ENCODE assay signal across 30 cellular contexts in the genomic region with DNA sequence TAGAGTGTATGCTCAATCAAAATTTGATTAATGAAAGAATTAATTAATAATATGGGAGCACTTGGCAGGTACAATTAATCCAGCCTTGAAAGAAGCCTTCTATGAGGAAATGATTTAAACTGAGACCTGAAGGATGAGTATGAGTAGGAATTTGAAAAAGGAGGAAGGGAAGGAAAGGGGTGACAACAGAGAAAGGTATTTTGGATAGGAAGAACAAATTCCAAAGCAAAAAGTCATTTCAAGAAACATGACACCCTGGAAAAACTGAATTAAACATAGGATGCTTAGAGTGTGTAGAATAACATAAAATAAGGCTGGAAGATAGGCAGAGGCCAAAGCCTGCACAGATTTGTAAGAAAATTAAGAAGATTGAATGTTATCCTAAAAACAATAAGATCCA. TPM values are rescaled to one million over a fixed set of nuclear protein-coding genes. Genes with fewer than 3 reads are reported as not detected.
DNase-seq lines count a peak whose midpoint lies in the region; ATAC-seq and TF ChIP-seq lines count a peak whose summit lies in the region.
"Had no signal": no experiment of that assay in that cellular context is flagged by ENCODE, and none has a peak within 500 bp of the region (broad histone marks: within the 10 kb centered on the region; RNA-seq: fewer than 3 reads in every experiment).

No MANE protein-coding gene starts in this region.

- no peaks in the 10 kb centered on the region for H3K27me3 ChIP-seq in foreskin keratinocyte
- H3K27me3 ChIP-seq: MG63 had no signal

- intact Hi-C loops in activated CD4-positive, alpha-beta T cell treated with anti-CD3 and anti-CD28 coated beads, Interleukin-2, amount 10 ng/mL, durations not matched to agents 24 days and 14 days (cut with micrococcal nuclease): no loop called here

- no peaks in the 10 kb centered on the region for H3K27me3 Mint-ChIP-seq in activated CD4-positive, alpha-beta T cell treated with anti-CD3 and anti-CD28 coated beads, Interleukin-2, amount 10 ng/mL, durations not matched to agents 24 days and 14 days
- H3K27me3 Mint-ChIP-seq in activated CD4-positive, alpha-beta T cell treated with anti-CD3 and anti-CD28 coated beads, Interleukin-2, amount 10 ng/mL, durations not matched to agents 7 days and 5 days: peaks cover 4% of the 10 kb centered on the region
- H3K27me3 Mint-ChIP-seq: activated CD4-positive, alpha-beta memory T cell treated with anti-CD3 and anti-CD28 coated beads, Interleukin-2, amount 10 ng/mL, durations not matched to agents 7 days and 5 days; activated naive CD8-positive, alpha-beta T cell treated with anti-CD3 and anti-CD28 coated beads, Interleukin-2, amount 50 U/mL, for 24 hours had no signal

- H3K4me1 Mint-ChIP-seq in activated CD4-positive, alpha-beta T cell treated with anti-CD3 and anti-CD28 coated beads, Interleukin-2, amount 10 ng/mL, durations not matched to agents 24 days and 14 days: no peaks in the 10 kb centered on the region
- H3K4me1 Mint-ChIP-seq in activated CD4-positive, alpha-beta T cell treated with anti-CD3 and anti-CD28 coated beads, Interleukin-2, amount 10 ng/mL, durations not matched to agents 7 days and 5 days: no peaks in the 10 kb centered on the region
- H3K4me1 Mint-ChIP-seq: activated CD4-positive, alpha-beta memory T cell treated with anti-CD3 and anti-CD28 coated beads, Interleukin-2, amount 10 ng/mL, durations not matched to agents 7 days and 5 days; activated naive CD8-positive, alpha-beta T cell treated with anti-CD3 and anti-CD28 coated beads, Interleukin-2, amount 50 U/mL, for 24 hours; CD4-positive, alpha-beta memory T cell; IgD-negative memory B cell; stimulated activated effector memory CD8-positive, alpha-beta T cell treated with anti-CD3 and anti-CD28 coated beads, Interleukin-12 subunit alpha, Interleukin-12 subunit beta, amount 100 ng/mL, for 72 hours had no signal

- TF ChIP-seq CTCF in astrocyte of the cerebellum (IDR thresholded peaks at IDR 0.05; ENCODE audit: low read depth, low read length, missing control alignments): no peak
- no peak for TF ChIP-seq CTCF in foreskin keratinocyte (conservative IDR thresholded peaks at IDR 0.05)

- no peak overlapping the region for H3K27ac Mint-ChIP-seq in activated CD4-positive, alpha-beta T cell treated with anti-CD3 and anti-CD28 coated beads, Interleukin-2, amount 10 ng/mL, durations not matched to agents 24 days and 14 days
- no peak overlapping the region for H3K27ac Mint-ChIP-seq in activated CD4-positive, alpha-beta T cell treated with anti-CD3 and anti-CD28 coated beads, Interleukin-2, amount 10 ng/mL, durations not matched to agents 7 days and 5 days
- H3K27ac Mint-ChIP-seq: activated CD4-positive, alpha-beta memory T cell treated with anti-CD3 and anti-CD28 coated beads, Interleukin-2, amount 10 ng/mL, durations not matched to agents 7 days and 5 days; activated naive CD8-positive, alpha-beta T cell treated with anti-CD3 and anti-CD28 coated beads, Interleukin-2, amount 50 U/mL, for 24 hours; CD4-positive, alpha-beta memory T cell; IgD-negative memory B cell; stimulated activated effector memory CD8-positive, alpha-beta T cell treated with anti-CD3 and anti-CD28 coated beads, Interleukin-12 subunit alpha, Interleukin-12 subunit beta, amount 100 ng/mL, for 72 hours had no signal

- peak overlapping the region; percentile 41 for H3K27ac ChIP-seq in foreskin keratinocyte
- H3K27ac ChIP-seq: neutrophil, skin epidermis had no signal

- no peaks in the 10 kb centered on the region for H3K9me3 Mint-ChIP-seq in activated CD4-positive, alpha-beta T cell treated with anti-CD3 and anti-CD28 coated beads, Interleukin-2, amount 10 ng/mL, durations not matched to agents 24 days and 14 days
- no peaks in the 10 kb centered on the region for H3K9me3 Mint-ChIP-seq in activated CD4-positive, alpha-beta T cell treated with anti-CD3 and anti-CD28 coated beads, Interleukin-2, amount 10 ng/mL, durations not matched to agents 7 days and 5 days
- H3K9me3 Mint-ChIP-seq: activated CD4-positive, alpha-beta memory T cell treated with anti-CD3 and anti-CD28 coated beads, Interleukin-2, amount 10 ng/mL, durations not matched to agents 7 days and 5 days; IgD-negative memory B cell had no signal

- ATAC-seq in foreskin keratinocyte: peak; percentile 88
- ATAC-seq in GM18517 (IDR thresholded peaks at IDR 0.05; ENCODE audit: unreplicated experiment): no peak
- ATAC-seq: activated naive CD8-positive, alpha-beta T cell treated with anti-CD3 and anti-CD28 coated beads, Interleukin-2, amount 50 U/mL, for 24 hours; stimulated activated effector memory CD8-positive, alpha-beta T cell treated with anti-CD3 and anti-CD28 coated beads, Interleukin-12 subunit alpha, Interleukin-12 subunit beta, amount 100 ng/mL, for 72 hours had no signal

- in situ Hi-C loops in astrocyte of the cerebellum (cut with HindIII; ENCODE audit: low sequenced_read_pairs): loop anchor here (25.0 kb wide), 1 partner anchor 168 kb away; no protein-coding TSS in a partner anchor

- no peak overlapping the region for H3K4me3 Mint-ChIP-seq in activated CD4-positive, alpha-beta T cell treated with anti-CD3 and anti-CD28 coated beads, Interleukin-2, amount 10 ng/mL, durations not matched to agents 24 days and 14 days
- no peak overlapping the region for H3K4me3 Mint-ChIP-seq in activated CD4-positive, alpha-beta T cell treated with anti-CD3 and anti-CD28 coated beads, Interleukin-2, amount 10 ng/mL, durations not matched to agents 7 days and 5 days
- H3K4me3 Mint-ChIP-seq: activated CD4-positive, alpha-beta memory T cell treated with anti-CD3 and anti-CD28 coated beads, Interleukin-2, amount 10 ng/mL, durations not matched to agents 7 days and 5 days; activated naive CD8-positive, alpha-beta T cell treated with anti-CD3 and anti-CD28 coated beads, Interleukin-2, amount 50 U/mL, for 24 hours; CD4-positive, alpha-beta memory T cell; IgD-negative memory B cell; stimulated activated effector memory CD8-positive, alpha-beta T cell treated with anti-CD3 and anti-CD28 coated beads, Interleukin-12 subunit alpha, Interleukin-12 subunit beta, amount 100 ng/mL, for 72 hours had no signal

- POLR2A ChIA-PET in activated CD4-positive, alpha-beta T cell treated with anti-CD3 and anti-CD28 coated beads, Interleukin-2, amount 10 ng/mL, durations not matched to agents 7 days and 5 days (lab: Charles Lee): no interaction called here

- no peak overlapping the region for H3K4me3 ChIP-seq in astrocyte of the cerebellum (ENCODE audit: low read depth, low read length)
- H3K4me3 ChIP-seq: lung, MG63, skin epidermis had no signal

- peak; percentile 21 for DNase-seq in Daoy (ENCODE audit: low read depth)
- DNase-seq in HT1080 (ENCODE audit: low read depth): peak; percentile 88
- peak; percentile 2 for DNase-seq in astrocyte of the cerebellum (ENCODE audit: low read depth)
- peak; percentile 50 to 80 for DNase-seq in foreskin keratinocyte
- no peak for DNase-seq in 8988T
- no peak for DNase-seq in activated CD4-positive, alpha-beta T cell treated with anti-CD3 and anti-CD28 coated beads, Interleukin-2, amount 10 ng/mL, durations not matched to agents 24 days and 14 days
- no peak for DNase-seq in activated CD4-positive, alpha-beta T cell treated with anti-CD3 and anti-CD28 coated beads, Interleukin-2, amount 10 ng/mL, durations not matched to agents 7 days and 5 days
- DNase-seq: activated CD4-positive, alpha-beta memory T cell treated with anti-CD3 and anti-CD28 coated beads, Interleukin-2, amount 10 ng/mL, durations not matched to agents 7 days and 5 days; activated CD4-positive, CD25-positive, alpha-beta regulatory T cell; activated effector memory CD4-positive, alpha-beta T cell treated with anti-CD3 and anti-CD28 coated beads, Interleukin-2, amount 50 U/mL, for 16 hours; activated naive CD8-positive, alpha-beta T cell treated with anti-CD3 and anti-CD28 coated beads, Interleukin-2, amount 50 U/mL, for 24 hours; caudate nucleus; CD4-positive, alpha-beta memory T cell; DMS 273 treated with DMSO at 0.1 percent for 48 hours; GF-D8; MG63; NCI-H1436 treated with DMSO at 0.1 percent for 48 hours; NCI-H524 treated with DMSO at 0.1 percent for 48 hours; RPMI8226; stimulated activated CD4-positive, alpha-beta T cell treated with anti-CD3 and anti-CD28 coated beads, Interleukin-2, amount 100 ng/mL, for 24 hours had no signal

- CTCF ChIA-PET in activated CD4-positive, alpha-beta T cell treated with anti-CD3 and anti-CD28 coated beads, Interleukin-2, amount 10 ng/mL, durations not matched to agents 7 days and 5 days (lab: Charles Lee): interaction anchor here (0.6 kb wide), 1 partner anchor 439 kb away, joined by 4 read pairs; no protein-coding TSS in a partner anchor

- H3K4me1 ChIP-seq in foreskin keratinocyte: peaks cover 17% of the 10 kb centered on the region

- H3K36me3 Mint-ChIP-seq in activated CD4-positive, alpha-beta T cell treated with anti-CD3 and anti-CD28 coated beads, Interleukin-2, amount 10 ng/mL, durations not matched to agents 24 days and 14 days (ENCODE audit: low read depth): no peaks in the 10 kb centered on the region
- H3K36me3 Mint-ChIP-seq in activated CD4-positive, alpha-beta T cell treated with anti-CD3 and anti-CD28 coated beads, Interleukin-2, amount 10 ng/mL, durations not matched to agents 7 days and 5 days (ENCODE audit: low read depth): no peaks in the 10 kb centered on the region
- H3K36me3 Mint-ChIP-seq: CD4-positive, alpha-beta memory T cell; IgD-negative memory B cell; stimulated activated effector memory CD8-positive, alpha-beta T cell treated with anti-CD3 and anti-CD28 coated beads, Interleukin-12 subunit alpha, Interleukin-12 subunit beta, amount 100 ng/mL, for 72 hours had no signal

RNA-seq across cellular contexts. Expression of gene PHOX2B, which starts 29.6 kb away (rescaled TPM):
- not detected in 2 replicates for total RNA-seq in Daoy (2014; rRNA removed; shearing (Covaris generic))
- total RNA-seq in HT1080 (2014; rRNA removed; shearing (Covaris generic)): not detected in 2 replicates
- polyA plus RNA-seq in HT1080 (2015; cell fraction: cytosol; rRNA removed): not detected in 2 replicates
- polyA plus RNA-seq in HT1080 (2015; cell fraction: nucleus; rRNA removed): 0.03 TPM in 1 of 2 replicates, not detected in the other
- total RNA-seq in foreskin keratinocyte: not detected in 2 replicates
- polyA plus RNA-seq in foreskin keratinocyte: not detected in 2 replicates
- total RNA-seq in activated CD4-positive, alpha-beta T cell treated with anti-CD3 and anti-CD28 coated beads, Interleukin-2, amount 10 ng/mL, durations not matched to agents 24 days and 14 days: not detected in 2 replicates
- total RNA-seq in activated CD4-positive, alpha-beta T cell treated with anti-CD3 and anti-CD28 coated beads, Interleukin-2, amount 10 ng/mL, durations not matched to agents 7 days and 5 days: not detected
- total RNA-seq: activated CD4-positive, alpha-beta memory T cell treated with anti-CD3 and anti-CD28 coated beads, Interleukin-2, amount 10 ng/mL, durations not matched to agents 7 days and 5 days; CD4-positive, alpha-beta memory T cell; epithelial cell of proximal tubule; kidney epithelial cell; lung; myocyte; temporal lobe had no signal
- polyA plus RNA-seq: CD4-positive, alpha-beta memory T cell; IgD-negative memory B cell; lung had no signal

Comparison
In these comparisons a context has a peak if more than half of its experiments do, and no peak if none do; other contexts are left out.
1. DNase-seq: peak in Daoy (single experiment), HT1080 (single experiment), astrocyte of the cerebellum (single experiment) and foreskin keratinocyte (2 of 2); none in 8988T (single experiment), activated CD4-positive, alpha-beta T cell treated with anti-CD3 and anti-CD28 coated beads, Interleukin-2, amount 10 ng/mL, durations not matched to agents 24 days and 14 days (single experiment) and activated CD4-positive, alpha-beta T cell treated with anti-CD3 and anti-CD28 coated beads, Interleukin-2, amount 10 ng/mL, durations not matched to agents 7 days and 5 days (single experiment).